In the genomic region with DNA sequence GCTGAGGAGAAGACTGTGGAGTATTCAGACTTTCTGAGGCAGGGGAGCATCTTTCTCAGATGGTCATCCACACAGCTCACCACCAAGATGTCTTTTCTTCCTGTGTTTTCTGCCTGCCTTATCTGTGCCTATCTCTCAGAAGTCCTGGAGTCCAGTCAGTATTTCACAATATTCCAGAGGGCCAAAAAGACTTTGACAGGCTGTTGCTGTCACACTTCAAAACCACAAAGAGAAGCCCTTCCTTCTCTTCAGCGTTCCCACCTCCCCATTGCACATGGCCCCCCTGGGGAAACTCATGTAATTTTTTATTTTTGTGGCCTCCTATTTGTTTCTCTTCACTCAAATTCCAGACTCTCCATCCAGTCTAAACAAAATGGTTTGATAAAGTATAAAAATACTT, we compare ENCODE assay signal across 19 cellular contexts.
"Had no signal": no experiment of that assay in that cellular context is flagged by ENCODE, and none has a peak within 500 bp of the region (broad histone marks: within the 10 kb centered on the region; RNA-seq: fewer than 3 reads in every experiment).

No MANE protein-coding gene starts in this region.

- H3K27ac ChIP-seq: dorsolateral prefrontal cortex, left lung, spleen, tibial artery, upper lobe of left lung, uterus had no signal

- H3K9me3 ChIP-seq: left lung, tibial artery, upper lobe of left lung, uterus had no signal

- H3K4me3 ChIP-seq: dorsolateral prefrontal cortex, left lung, lung, spleen, tibial artery, upper lobe of left lung, uterus had no signal

- DNase-seq: cortex of kidney; dorsolateral prefrontal cortex; effector CD8-positive, alpha-beta T cell; islet precursor cell; left lung; mesendoderm; naive thymus-derived CD4-positive, alpha-beta T cell; nephron progenitor cell; posterior cingulate gyrus; spleen; stimulated activated CD4-positive, alpha-beta T cell treated with anti-CD3 and anti-CD28 coated beads, Interleukin-15, amount 100 ng/mL, for 24 hours; stimulated activated CD4-positive, alpha-beta T cell treated with anti-CD3 and anti-CD28 coated beads, Interleukin-1b, Interleukin-23, amount 100 ng/mL, for 48 hours; stimulated activated CD4-positive, alpha-beta T cell treated with anti-CD3 and anti-CD28 coated beads, Interleukin-4, amount 100 ng/mL, for 24 hours; tibial artery; upper lobe of left lung; uterus had no signal

- ATAC-seq: esophagus mucosa; left lung; naive thymus-derived CD4-positive, alpha-beta T cell; stimulated activated memory B cell treated with anti-CD40 and anti-IgM and Interleukin-4, amounts not matched to agents 10 μg/mL and 1 μg/mL and 100 μg/mL, for 72 hours had no signal

- H3K36me3 ChIP-seq: left lung, spleen, tibial artery, upper lobe of left lung had no signal

- H3K4me1 ChIP-seq: left lung, spleen, upper lobe of left lung, uterus had no signal

- H3K27me3 ChIP-seq: left lung, spleen, tibial artery, upper lobe of left lung, uterus had no signal
